9 cellular contexts compared by ENCODE assay signal in the genomic region with DNA sequence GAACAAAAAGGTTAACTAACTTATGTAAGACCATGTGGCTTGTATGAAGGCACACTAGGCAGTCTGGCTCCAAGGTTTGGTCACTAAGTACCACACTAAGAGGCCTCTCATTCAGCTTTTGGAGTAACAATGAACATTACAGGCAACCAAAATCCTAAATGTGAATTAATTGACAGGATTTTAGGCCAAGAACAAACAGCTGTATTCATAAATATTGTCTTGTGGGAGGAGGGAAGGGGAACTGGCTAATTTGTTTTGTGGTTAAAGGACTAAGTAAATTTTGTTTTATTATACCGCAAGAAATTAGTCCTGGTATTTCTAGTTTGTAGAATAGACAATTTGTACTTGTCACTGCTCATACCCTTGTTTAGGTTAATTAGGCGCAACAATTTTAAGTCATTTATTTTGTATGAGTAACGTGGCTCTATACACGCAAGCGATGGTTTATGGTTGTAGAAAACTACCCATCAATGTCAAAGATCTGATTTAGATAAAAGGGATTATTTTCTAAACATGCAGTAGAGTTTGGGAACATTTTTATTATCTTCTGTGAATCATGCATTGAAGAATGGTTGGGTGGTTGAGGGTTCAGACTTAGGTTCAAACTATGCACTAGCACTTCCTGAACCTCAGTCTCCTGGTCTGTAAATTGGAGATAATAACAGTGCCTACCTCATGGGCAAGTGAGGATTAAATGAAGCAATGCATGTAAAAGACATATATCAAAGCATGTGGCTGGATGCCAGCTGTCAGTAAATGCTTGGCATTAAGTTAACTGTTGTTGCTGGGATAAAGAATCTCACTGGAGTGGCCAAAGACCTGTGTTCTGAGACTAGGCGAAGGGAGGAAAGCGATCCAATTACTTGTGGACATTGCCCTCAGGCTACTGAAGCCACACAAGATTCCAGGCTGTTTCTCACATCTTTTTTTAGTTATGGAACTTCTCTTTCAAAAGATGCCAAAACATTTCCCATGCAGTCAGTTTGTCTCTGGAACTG. TPM values are rescaled to one million over a fixed set of nuclear protein-coding genes. Genes with fewer than 3 reads are reported as not detected.
DNase-seq lines count a peak whose midpoint lies in the region; ATAC-seq lines count a peak whose summit lies in the region.
"Had no signal": no experiment of that assay in that cellular context is flagged by ENCODE, and none has a peak within 500 bp of the region (broad histone marks: within the 10 kb centered on the region; RNA-seq: fewer than 3 reads in every experiment).

No MANE protein-coding gene starts in this region.

- peaks cover 17% of the 10 kb centered on the region for H3K36me3 Mint-ChIP-seq in activated CD4-positive, alpha-beta memory T cell treated with anti-CD3 and anti-CD28 coated beads, Interleukin-2, amount 10 ng/mL, durations not matched to agents 7 days and 5 days (ENCODE audit: low read depth)

- H3K36me3 ChIP-seq in HUES6 (ENCODE audit: control insufficient read depth, insufficient read depth, low read length) (no peaks in the 10 kb centered on the region), mucosa of rectum (ENCODE audit: control insufficient read depth in 2 of 2, insufficient read depth in 2 of 2, low read length in 2 of 2) (no peaks in the 10 kb centered on the region)

- peaks cover 30% of the 10 kb centered on the region for H3K4me1 Mint-ChIP-seq in activated CD4-positive, alpha-beta memory T cell treated with anti-CD3 and anti-CD28 coated beads, Interleukin-2, amount 10 ng/mL, durations not matched to agents 7 days and 5 days

- peak overlapping the region; percentile 17 for H3K27ac Mint-ChIP-seq in activated CD4-positive, alpha-beta memory T cell treated with anti-CD3 and anti-CD28 coated beads, Interleukin-2, amount 10 ng/mL, durations not matched to agents 7 days and 5 days

- POLR2A ChIA-PET in activated CD4-positive, alpha-beta memory T cell treated with anti-CD3 and anti-CD28 coated beads, Interleukin-2, amount 10 ng/mL, durations not matched to agents 7 days and 5 days (lab: Charles Lee) = interaction anchor here (0.8 to 4.3 kb wide), 2 partner anchors 13 to 84 kb away, joined by 3 to 122 read pairs; partner anchors contain the start of gene OTULIN

- H3K9ac ChIP-seq in HUES6 (ENCODE audit: low read length) (no peak overlapping the region), mucosa of rectum (ENCODE audit: low read depth in 1 of 2, low read length in 2 of 2) (peak overlapping the region in 1 of 2 donors; percentile 89)

- H3K9me3 ChIP-seq in HUES6 (ENCODE audit: control insufficient read depth, insufficient read depth, low read depth, low read length) (peaks cover 6% of the 10 kb centered on the region; the same call in 1 of the 2 replicates), mucosa of rectum (ENCODE audit: control insufficient read depth in 2 of 2, low read length in 2 of 2) (no peaks in the 10 kb centered on the region)

- H3K4me3 ChIP-seq in HUES6 (ENCODE audit: low read depth, low read length) (peak overlapping the region; percentile 94; the same call in 1 of the 2 replicates), mucosa of rectum (ENCODE audit: low read length in 2 of 2) (peak overlapping the region in 1 of 2 donors; percentile 82)

- DNase-seq in DMS53 (lab: John Stamatoyannopoulos, UW) (peak; percentile 35), DMS53 treated with DMSO at 0.1 percent for 48 hours (lab: John Stamatoyannopoulos, UW; ENCODE audit: unreplicated experiment) (no peak), ecto neural progenitor cell (ENCODE audit: low spot score) (no peak), ACHN (no peak)
- DNase-seq in activated CD4-positive, alpha-beta memory T cell treated with anti-CD3 and anti-CD28 coated beads, Interleukin-2, amount 10 ng/mL, durations not matched to agents 7 days and 5 days = no peak
- DNase-seq: stimulated activated CD4-positive, alpha-beta T cell treated with anti-CD3 and anti-CD28 coated beads, Interleukin-12 subunit alpha, Interleukin-12 subunit beta, amount 100 ng/mL, for 4 hours had no signal

- peak overlapping the region; percentile 53 for H3K4me3 Mint-ChIP-seq in activated CD4-positive, alpha-beta memory T cell treated with anti-CD3 and anti-CD28 coated beads, Interleukin-2, amount 10 ng/mL, durations not matched to agents 7 days and 5 days

- ATAC-seq in GM21515 (IDR thresholded peaks at IDR 0.05; ENCODE audit: unreplicated experiment) = no peak

- H3K27me3 ChIP-seq in HUES6 (ENCODE audit: control insufficient read depth, insufficient read depth, low read length) (peaks cover 61% of the 10 kb centered on the region), mucosa of rectum (ENCODE audit: control insufficient read depth in 2 of 2, insufficient read depth in 2 of 2, low read length in 2 of 2) (peaks cover 0 to 3% of the 10 kb centered on the region in 2 donors)

- no peaks in the 10 kb centered on the region for H3K4me1 ChIP-seq in HUES6 (ENCODE audit: control insufficient read depth, insufficient read depth, low read length)
- peaks cover 14 to 29% of the 10 kb centered on the region in 2 donors for H3K4me1 ChIP-seq in mucosa of rectum (ENCODE audit: control insufficient read depth in 2 of 2, insufficient read depth in 2 of 2, low read length in 2 of 2)

- in situ Hi-C loops in ACHN (cut with HindIII; ENCODE audit: low pct_ligation_motif_present, low pct_unique_long_range_greater_than_20kb, low sequenced_read_pairs) = no loop called here

- H3K27me3 Mint-ChIP-seq in activated CD4-positive, alpha-beta memory T cell treated with anti-CD3 and anti-CD28 coated beads, Interleukin-2, amount 10 ng/mL, durations not matched to agents 7 days and 5 days = peaks cover 19% of the 10 kb centered on the region

- H3K27ac ChIP-seq in HUES6 (ENCODE audit: low read depth, low read length) = no peak overlapping the region
- peak overlapping the region; percentile 70 to 88 for H3K27ac ChIP-seq in mucosa of rectum (ENCODE audit: low read depth in 2 of 2, low read length in 2 of 2)

- CTCF ChIA-PET in activated CD4-positive, alpha-beta memory T cell treated with anti-CD3 and anti-CD28 coated beads, Interleukin-2, amount 10 ng/mL, durations not matched to agents 7 days and 5 days (lab: Charles Lee) = interaction anchor here (1.3 kb wide), 1 partner anchor 68 kb away, joined by 6 read pairs; no protein-coding TSS in a partner anchor

- H3K9me3 Mint-ChIP-seq in activated CD4-positive, alpha-beta memory T cell treated with anti-CD3 and anti-CD28 coated beads, Interleukin-2, amount 10 ng/mL, durations not matched to agents 7 days and 5 days = no peaks in the 10 kb centered on the region

RNA-seq across cellular contexts. Expression of gene OTULINL, which starts 1.3 kb away (rescaled TPM):
- total RNA-seq in activated CD4-positive, alpha-beta memory T cell treated with anti-CD3 and anti-CD28 coated beads, Interleukin-2, amount 10 ng/mL, durations not matched to agents 7 days and 5 days = 10 to 100 TPM; 31.1 to 34.6 TPM
